Comparison of ENCODE assay signal across 2 cellular contexts in the genomic region with DNA sequence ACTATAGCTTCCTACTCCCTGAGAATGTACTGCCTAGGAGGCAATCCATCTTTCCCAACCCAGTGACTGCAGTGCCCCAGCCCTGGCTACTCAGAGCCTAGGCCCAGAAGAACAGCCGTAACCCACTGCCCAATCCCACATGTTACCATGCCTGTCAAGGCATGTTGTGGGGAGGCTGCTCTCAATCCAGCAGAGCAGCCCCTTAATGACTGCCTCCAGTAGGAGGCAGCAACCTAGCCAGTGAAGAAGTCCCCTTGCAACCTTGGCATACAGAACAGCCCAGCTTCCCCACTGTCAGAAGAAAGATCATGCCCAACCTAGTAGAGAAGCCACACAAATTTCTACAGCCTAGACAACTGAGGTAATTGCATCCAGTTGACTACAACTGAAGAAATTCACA.
TF ChIP-seq lines count a peak whose summit lies in the region.

No MANE protein-coding gene starts in this region.

TF ChIP-seq in GM23338, 12 proteins besides CTCF, POLR2A, EP300 and RAD21 (continues in another document):
- no peak for TF ChIP-seq STAT1 (IDR thresholded peaks at IDR 0.05; ENCODE audit: unreplicated experiment)
- TF ChIP-seq ZNF114 (CRISPR knock-in tag; IDR thresholded peaks at IDR 0.05), result no peak
- TF ChIP-seq POLR2AphosphoS5 (IDR thresholded peaks at IDR 0.05; ENCODE audit: low read depth), result no peak
- TF ChIP-seq EZH2phosphoT487 (IDR thresholded peaks at IDR 0.05; ENCODE audit: unreplicated experiment), result no peak
- TF ChIP-seq ZNF462 (CRISPR knock-in tag; IDR thresholded peaks at IDR 0.05), result no peak
- no peak for TF ChIP-seq NANOG (IDR thresholded peaks at IDR 0.05; ENCODE audit: borderline replicate concordance)
- TF ChIP-seq JUNB (IDR thresholded peaks at IDR 0.05; ENCODE audit: unreplicated experiment), result no peak
- TF ChIP-seq, protein P1, sequence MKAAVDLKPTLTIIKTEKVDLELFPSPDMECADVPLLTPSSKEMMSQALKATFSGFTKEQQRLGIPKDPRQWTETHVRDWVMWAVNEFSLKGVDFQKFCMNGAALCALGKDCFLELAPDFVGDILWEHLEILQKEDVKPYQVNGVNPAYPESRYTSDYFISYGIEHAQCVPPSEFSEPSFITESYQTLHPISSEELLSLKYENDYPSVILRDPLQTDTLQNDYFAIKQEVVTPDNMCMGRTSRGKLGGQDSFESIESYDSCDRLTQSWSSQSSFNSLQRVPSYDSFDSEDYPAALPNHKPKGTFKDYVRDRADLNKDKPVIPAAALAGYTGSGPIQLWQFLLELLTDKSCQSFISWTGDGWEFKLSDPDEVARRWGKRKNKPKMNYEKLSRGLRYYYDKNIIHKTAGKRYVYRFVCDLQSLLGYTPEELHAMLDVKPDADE (IDR thresholded peaks at IDR 0.05), result no peak
- TF ChIP-seq ZNF331 (CRISPR knock-in tag; IDR thresholded peaks at IDR 0.05; ENCODE audit: low read depth), result no peak
- TF ChIP-seq REST (IDR thresholded peaks at IDR 0.05; ENCODE audit: unreplicated experiment), result no peak

TF ChIP-seq in H1, 55 proteins besides CTCF, POLR2A, EP300 and RAD21:
- TF ChIP-seq KDM1A (IDR thresholded peaks at IDR 0.05; ENCODE audit: borderline replicate concordance, low read length) (no peak), FOSL1 (IDR thresholded peaks at IDR 0.05; ENCODE audit: insufficient read depth, low read depth, low read length) (no peak), SP1 (IDR thresholded peaks at IDR 0.05; ENCODE audit: low read depth, low read length) (no peak), KDM4A (IDR thresholded peaks at IDR 0.05; ENCODE audit: low read depth, low read length, severe bottlenecking) (no peak), CBX8 (IDR thresholded peaks at IDR 0.05; ENCODE audit: borderline replicate concordance, low read depth, low read length) (no peak), RNF2 (IDR thresholded peaks at IDR 0.05; ENCODE audit: borderline replicate concordance, low read depth, low read length, missing control alignments, poor library complexity, severe bottlenecking) (no peak), HDAC2 (IDR thresholded peaks at IDR 0.05; ENCODE audit: borderline replicate concordance in 1 of 2, low read depth in 2 of 2, low read length in 2 of 2) (no peak), RBBP5 (IDR thresholded peaks at IDR 0.05; ENCODE audit: borderline replicate concordance, low read depth, low read length) (no peak)
- TF ChIP-seq, protein P2, sequence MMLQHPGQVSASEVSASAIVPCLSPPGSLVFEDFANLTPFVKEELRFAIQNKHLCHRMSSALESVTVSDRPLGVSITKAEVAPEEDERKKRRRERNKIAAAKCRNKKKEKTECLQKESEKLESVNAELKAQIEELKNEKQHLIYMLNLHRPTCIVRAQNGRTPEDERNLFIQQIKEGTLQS (IDR thresholded peaks at IDR 0.05; ENCODE audit: insufficient read depth, low read depth, low read length), result no peak
- TF ChIP-seq, protein P3, sequence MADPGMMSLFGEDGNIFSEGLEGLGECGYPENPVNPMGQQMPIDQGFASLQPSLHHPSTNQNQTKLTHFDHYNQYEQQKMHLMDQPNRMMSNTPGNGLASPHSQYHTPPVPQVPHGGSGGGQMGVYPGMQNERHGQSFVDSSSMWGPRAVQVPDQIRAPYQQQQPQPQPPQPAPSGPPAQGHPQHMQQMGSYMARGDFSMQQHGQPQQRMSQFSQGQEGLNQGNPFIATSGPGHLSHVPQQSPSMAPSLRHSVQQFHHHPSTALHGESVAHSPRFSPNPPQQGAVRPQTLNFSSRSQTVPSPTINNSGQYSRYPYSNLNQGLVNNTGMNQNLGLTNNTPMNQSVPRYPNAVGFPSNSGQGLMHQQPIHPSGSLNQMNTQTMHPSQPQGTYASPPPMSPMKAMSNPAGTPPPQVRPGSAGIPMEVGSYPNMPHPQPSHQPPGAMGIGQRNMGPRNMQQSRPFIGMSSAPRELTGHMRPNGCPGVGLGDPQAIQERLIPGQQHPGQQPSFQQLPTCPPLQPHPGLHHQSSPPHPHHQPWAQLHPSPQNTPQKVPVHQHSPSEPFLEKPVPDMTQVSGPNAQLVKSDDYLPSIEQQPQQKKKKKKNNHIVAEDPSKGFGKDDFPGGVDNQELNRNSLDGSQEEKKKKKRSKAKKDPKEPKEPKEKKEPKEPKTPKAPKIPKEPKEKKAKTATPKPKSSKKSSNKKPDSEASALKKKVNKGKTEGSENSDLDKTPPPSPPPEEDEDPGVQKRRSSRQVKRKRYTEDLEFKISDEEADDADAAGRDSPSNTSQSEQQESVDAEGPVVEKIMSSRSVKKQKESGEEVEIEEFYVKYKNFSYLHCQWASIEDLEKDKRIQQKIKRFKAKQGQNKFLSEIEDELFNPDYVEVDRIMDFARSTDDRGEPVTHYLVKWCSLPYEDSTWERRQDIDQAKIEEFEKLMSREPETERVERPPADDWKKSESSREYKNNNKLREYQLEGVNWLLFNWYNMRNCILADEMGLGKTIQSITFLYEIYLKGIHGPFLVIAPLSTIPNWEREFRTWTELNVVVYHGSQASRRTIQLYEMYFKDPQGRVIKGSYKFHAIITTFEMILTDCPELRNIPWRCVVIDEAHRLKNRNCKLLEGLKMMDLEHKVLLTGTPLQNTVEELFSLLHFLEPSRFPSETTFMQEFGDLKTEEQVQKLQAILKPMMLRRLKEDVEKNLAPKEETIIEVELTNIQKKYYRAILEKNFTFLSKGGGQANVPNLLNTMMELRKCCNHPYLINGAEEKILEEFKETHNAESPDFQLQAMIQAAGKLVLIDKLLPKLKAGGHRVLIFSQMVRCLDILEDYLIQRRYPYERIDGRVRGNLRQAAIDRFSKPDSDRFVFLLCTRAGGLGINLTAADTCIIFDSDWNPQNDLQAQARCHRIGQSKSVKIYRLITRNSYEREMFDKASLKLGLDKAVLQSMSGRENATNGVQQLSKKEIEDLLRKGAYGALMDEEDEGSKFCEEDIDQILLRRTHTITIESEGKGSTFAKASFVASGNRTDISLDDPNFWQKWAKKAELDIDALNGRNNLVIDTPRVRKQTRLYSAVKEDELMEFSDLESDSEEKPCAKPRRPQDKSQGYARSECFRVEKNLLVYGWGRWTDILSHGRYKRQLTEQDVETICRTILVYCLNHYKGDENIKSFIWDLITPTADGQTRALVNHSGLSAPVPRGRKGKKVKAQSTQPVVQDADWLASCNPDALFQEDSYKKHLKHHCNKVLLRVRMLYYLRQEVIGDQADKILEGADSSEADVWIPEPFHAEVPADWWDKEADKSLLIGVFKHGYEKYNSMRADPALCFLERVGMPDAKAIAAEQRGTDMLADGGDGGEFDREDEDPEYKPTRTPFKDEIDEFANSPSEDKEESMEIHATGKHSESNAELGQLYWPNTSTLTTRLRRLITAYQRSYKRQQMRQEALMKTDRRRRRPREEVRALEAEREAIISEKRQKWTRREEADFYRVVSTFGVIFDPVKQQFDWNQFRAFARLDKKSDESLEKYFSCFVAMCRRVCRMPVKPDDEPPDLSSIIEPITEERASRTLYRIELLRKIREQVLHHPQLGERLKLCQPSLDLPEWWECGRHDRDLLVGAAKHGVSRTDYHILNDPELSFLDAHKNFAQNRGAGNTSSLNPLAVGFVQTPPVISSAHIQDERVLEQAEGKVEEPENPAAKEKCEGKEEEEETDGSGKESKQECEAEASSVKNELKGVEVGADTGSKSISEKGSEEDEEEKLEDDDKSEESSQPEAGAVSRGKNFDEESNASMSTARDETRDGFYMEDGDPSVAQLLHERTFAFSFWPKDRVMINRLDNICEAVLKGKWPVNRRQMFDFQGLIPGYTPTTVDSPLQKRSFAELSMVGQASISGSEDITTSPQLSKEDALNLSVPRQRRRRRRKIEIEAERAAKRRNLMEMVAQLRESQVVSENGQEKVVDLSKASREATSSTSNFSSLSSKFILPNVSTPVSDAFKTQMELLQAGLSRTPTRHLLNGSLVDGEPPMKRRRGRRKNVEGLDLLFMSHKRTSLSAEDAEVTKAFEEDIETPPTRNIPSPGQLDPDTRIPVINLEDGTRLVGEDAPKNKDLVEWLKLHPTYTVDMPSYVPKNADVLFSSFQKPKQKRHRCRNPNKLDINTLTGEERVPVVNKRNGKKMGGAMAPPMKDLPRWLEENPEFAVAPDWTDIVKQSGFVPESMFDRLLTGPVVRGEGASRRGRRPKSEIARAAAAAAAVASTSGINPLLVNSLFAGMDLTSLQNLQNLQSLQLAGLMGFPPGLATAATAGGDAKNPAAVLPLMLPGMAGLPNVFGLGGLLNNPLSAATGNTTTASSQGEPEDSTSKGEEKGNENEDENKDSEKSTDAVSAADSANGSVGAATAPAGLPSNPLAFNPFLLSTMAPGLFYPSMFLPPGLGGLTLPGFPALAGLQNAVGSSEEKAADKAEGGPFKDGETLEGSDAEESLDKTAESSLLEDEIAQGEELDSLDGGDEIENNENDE (IDR thresholded peaks at IDR 0.05; ENCODE audit: insufficient replicate concordance, low read length), result no peak
- TF ChIP-seq, protein P4, sequence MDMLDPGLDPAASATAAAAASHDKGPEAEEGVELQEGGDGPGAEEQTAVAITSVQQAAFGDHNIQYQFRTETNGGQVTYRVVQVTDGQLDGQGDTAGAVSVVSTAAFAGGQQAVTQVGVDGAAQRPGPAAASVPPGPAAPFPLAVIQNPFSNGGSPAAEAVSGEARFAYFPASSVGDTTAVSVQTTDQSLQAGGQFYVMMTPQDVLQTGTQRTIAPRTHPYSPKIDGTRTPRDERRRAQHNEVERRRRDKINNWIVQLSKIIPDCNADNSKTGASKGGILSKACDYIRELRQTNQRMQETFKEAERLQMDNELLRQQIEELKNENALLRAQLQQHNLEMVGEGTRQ (IDR thresholded peaks at IDR 0.05; ENCODE audit: low read length), result no peak
- TF ChIP-seq, protein P5, sequence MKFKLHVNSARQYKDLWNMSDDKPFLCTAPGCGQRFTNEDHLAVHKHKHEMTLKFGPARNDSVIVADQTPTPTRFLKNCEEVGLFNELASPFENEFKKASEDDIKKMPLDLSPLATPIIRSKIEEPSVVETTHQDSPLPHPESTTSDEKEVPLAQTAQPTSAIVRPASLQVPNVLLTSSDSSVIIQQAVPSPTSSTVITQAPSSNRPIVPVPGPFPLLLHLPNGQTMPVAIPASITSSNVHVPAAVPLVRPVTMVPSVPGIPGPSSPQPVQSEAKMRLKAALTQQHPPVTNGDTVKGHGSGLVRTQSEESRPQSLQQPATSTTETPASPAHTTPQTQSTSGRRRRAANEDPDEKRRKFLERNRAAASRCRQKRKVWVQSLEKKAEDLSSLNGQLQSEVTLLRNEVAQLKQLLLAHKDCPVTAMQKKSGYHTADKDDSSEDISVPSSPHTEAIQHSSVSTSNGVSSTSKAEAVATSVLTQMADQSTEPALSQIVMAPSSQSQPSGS (IDR thresholded peaks at IDR 0.05; ENCODE audit: low read length), result no peak
